ENCODE assay signal across 8 cellular contexts in the genomic region with DNA sequence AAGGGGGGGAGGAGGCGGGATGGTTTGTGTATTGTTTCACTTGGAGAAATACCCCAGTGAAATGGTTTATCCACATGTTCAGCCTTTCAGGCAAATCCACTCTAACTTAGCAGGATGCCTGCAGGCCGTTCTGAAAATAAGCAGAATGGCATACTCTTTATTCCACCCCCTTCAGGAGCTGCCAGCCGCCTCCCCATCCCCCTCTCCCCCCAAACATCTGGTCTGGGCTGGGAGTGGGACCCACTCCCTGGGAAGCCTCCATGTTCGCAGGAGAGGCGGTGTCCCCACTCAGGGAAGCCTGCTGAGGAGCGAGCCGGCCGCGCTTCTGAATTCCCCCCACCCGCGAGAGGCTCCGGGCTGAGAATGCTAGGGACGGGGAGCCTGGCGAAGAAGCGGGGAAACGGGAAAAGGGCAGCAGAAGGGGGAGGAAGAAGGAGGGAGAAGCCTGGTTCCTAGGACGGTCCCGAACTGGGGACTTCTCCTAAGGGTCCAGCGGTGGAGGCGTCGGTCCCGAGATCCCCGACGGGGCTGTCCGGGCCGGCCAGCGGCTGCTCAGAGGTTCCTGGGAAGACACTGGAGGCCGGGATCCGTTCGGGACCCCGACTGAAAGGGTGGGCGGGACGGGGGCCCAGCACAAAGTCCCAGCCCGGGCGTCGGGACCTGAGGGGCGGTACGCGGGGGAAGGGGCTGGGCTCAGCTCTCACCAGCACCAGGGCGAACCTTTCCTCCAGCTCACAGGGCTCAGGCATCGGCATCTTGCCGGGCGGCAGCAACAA. TPM values are rescaled to one million over a fixed set of nuclear protein-coding genes. Genes with fewer than 3 reads are reported as not detected.
DNase-seq lines count a peak whose midpoint lies in the region; ATAC-seq, FAIRE-seq and TF ChIP-seq lines count a peak whose summit lies in the region.

No MANE protein-coding gene starts in this region.

- intact Hi-C loops in tibial artery (cut with DNase I; ENCODE audit: low total_unique reads): loop anchor here (1.0 to 5.0 kb wide), 2 partner anchors 34 to 62 kb away; no protein-coding TSS in a partner anchor

- no peaks in the 10 kb centered on the region for H3K9me3 ChIP-seq in tibial artery

- DNase-seq in HTR-8/SVneo (ENCODE audit: insufficient read length, low spot score) (peak; percentile 38), epithelial cell of proximal tubule (ENCODE audit: low read depth) (no peak), mucosa of gallbladder (ENCODE audit: low spot score) (peak; percentile 20), tibial artery (peak; percentile 25 to 79), DMS153 (lab: John Stamatoyannopoulos, UW) (no peak)
- DNase-seq in activated CD4-positive, alpha-beta T cell treated with anti-CD3 and anti-CD28 coated beads, Interleukin-2, amount 50 U/mL, for 48 hours: peak; percentile 22 to 36

- TF ChIP-seq CTCF in C4-2B (conservative IDR thresholded peaks at IDR 0.05) (no peak), epithelial cell of proximal tubule (conservative IDR thresholded peaks at IDR 0.05; ENCODE audit: low read depth, low read length) (no peak), tibial artery (IDR thresholded peaks at IDR 0.05) (peak in 1 of 2 experiments; percentile 10)

- no peak for FAIRE-seq in HTR-8/SVneo (lab: Jason Lieb, UNC)

- H3K27me3 ChIP-seq in tibial artery: no peaks in the 10 kb centered on the region

- ATAC-seq in GM19463 (IDR thresholded peaks at IDR 0.05; ENCODE audit: unreplicated experiment): peak; percentile 13

- peak overlapping the region; percentile 68 for H3K27ac ChIP-seq in C4-2B
- peak overlapping the region; percentile 94 to 97 for H3K27ac ChIP-seq in tibial artery

- no peaks in the 10 kb centered on the region for H3K36me3 ChIP-seq in tibial artery

- H3K4me3 ChIP-seq in epithelial cell of proximal tubule (ENCODE audit: low read depth, low read length) (peak overlapping the region; percentile 95), tibial artery (peak overlapping the region; percentile 83 to 97)

- H3K4me1 ChIP-seq in tibial artery: peaks cover 0 to 43% (median 25%) of the 10 kb centered on the region in 4 donors

RNA-seq across cellular contexts. Expression of gene FMNL3, which starts 0.7 kb away (rescaled TPM):
- 21.3 and 21.7 TPM in 2 replicates for total RNA-seq in epithelial cell of proximal tubule
- 27.8 TPM for total RNA-seq in mucosa of gallbladder

RNA-seq across cellular contexts. Expression of gene TMBIM6, which starts 34.8 kb away (rescaled TPM):
- total RNA-seq in epithelial cell of proximal tubule (429 and 436 TPM in 2 replicates), mucosa of gallbladder (901 TPM)

Comparison
In these comparisons a context has a peak if more than half of its experiments do, and no peak if none do; other contexts are left out.
1. DNase-seq: peak in HTR-8/SVneo (single experiment), activated CD4-positive, alpha-beta T cell treated with anti-CD3 and anti-CD28 coated beads, Interleukin-2, amount 50 U/mL, for 48 hours (2 of 2), mucosa of gallbladder (single experiment) and tibial artery (2 of 2); none in epithelial cell of proximal tubule (single experiment) and DMS153 (single experiment).